ENCODE assay signal across 3 cellular contexts in the genomic region with DNA sequence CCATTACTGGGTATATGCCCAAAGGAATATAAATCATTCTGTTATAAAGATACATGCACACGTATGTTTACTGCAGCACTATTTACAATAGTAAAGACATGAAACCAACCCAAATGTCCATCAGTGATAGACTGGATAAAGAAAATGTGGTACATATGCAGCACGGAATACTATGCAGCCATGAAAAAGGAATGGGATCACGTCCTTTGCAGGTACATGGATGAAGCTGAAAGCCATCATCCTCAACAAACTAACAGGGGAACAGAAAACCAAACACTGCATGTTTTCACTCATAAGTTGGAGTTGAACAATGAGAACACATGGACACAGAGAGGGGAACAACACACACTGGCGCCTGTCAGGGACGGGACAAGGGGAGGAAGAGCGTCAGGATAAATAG. TPM values are rescaled to one million over a fixed set of nuclear protein-coding genes. Genes with fewer than 3 reads are reported as not detected.
"Had no signal": no experiment of that assay in that cellular context is flagged by ENCODE, and none has a peak within 500 bp of the region (broad histone marks: within the 10 kb centered on the region; RNA-seq: fewer than 3 reads in every experiment).

No MANE protein-coding gene starts in this region.

RNA-seq across cellular contexts. Expression of a gene that starts 19.1 kb away (rescaled TPM):
- total RNA-seq: LHCN-M2, MCF 10A, NCI-H460 had no signal
